17 cellular contexts compared by ENCODE assay signal in the genomic region with DNA sequence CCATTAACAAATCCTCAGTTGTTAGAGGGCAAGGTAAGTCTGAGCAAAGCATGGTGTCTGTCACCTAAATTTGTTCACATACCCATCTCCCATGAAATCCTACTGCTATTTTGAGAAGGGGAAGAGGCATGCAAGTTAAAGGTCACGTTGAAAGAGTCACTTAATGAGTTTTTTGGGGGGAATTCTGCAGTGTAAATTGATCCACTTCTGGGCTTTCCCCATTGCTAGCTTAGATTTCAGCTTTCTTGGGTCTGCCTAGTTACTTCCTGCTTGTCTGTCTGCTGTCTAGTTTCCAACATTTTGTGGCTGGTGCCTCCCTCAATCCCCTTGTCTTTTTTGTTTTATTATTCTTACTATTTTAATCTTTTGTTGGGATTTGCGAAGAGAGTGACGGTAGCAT. TPM values are rescaled to one million over a fixed set of nuclear protein-coding genes. Genes with fewer than 3 reads are reported as not detected.
DNase-seq lines count a peak whose midpoint lies in the region; ATAC-seq lines count a peak whose summit lies in the region.
"Had no signal": no experiment of that assay in that cellular context is flagged by ENCODE, and none has a peak within 500 bp of the region (broad histone marks: within the 10 kb centered on the region; RNA-seq: fewer than 3 reads in every experiment).

No MANE protein-coding gene starts in this region.

- peak overlapping the region; percentile 61 for H3K27ac ChIP-seq in SJCRH30
- H3K27ac ChIP-seq: brain microvascular endothelial cell, gastrocnemius medialis, neutrophil had no signal

- peak overlapping the region; percentile 32 for H3K27ac Mint-ChIP-seq in stimulated activated effector memory CD8-positive, alpha-beta T cell treated with anti-CD3 and anti-CD28 coated beads, Interleukin-12 subunit alpha, Interleukin-12 subunit beta, amount 100 ng/mL, for 72 hours
- H3K27ac Mint-ChIP-seq: activated CD4-positive, alpha-beta T cell treated with anti-CD3 and anti-CD28 coated beads, Interleukin-2, amount 10 ng/mL, durations not matched to agents 7 days and 5 days; activated naive CD8-positive, alpha-beta T cell; CD4-positive, alpha-beta memory T cell had no signal

- H3K36me3 Mint-ChIP-seq in stimulated activated effector memory CD8-positive, alpha-beta T cell treated with anti-CD3 and anti-CD28 coated beads, Interleukin-12 subunit alpha, Interleukin-12 subunit beta, amount 100 ng/mL, for 72 hours = peaks cover 52% of the 10 kb centered on the region

- no peaks in the 10 kb centered on the region for H3K9me3 Mint-ChIP-seq in stimulated activated effector memory CD8-positive, alpha-beta T cell treated with anti-CD3 and anti-CD28 coated beads, Interleukin-12 subunit alpha, Interleukin-12 subunit beta, amount 100 ng/mL, for 72 hours
- H3K9me3 Mint-ChIP-seq: activated CD4-positive, alpha-beta T cell treated with anti-CD3 and anti-CD28 coated beads, Interleukin-2, amount 10 ng/mL, durations not matched to agents 7 days and 5 days; CD4-positive, alpha-beta memory T cell had no signal

- no peaks in the 10 kb centered on the region for H3K9me3 ChIP-seq in SJCRH30 (replicated peaks)
- H3K9me3 ChIP-seq: gastrocnemius medialis, HAP-1, neutrophil had no signal

- peaks cover 16% of the 10 kb centered on the region; the same call in 1 of the 2 replicates for H3K36me3 ChIP-seq in SJCRH30
- H3K36me3 ChIP-seq: brain microvascular endothelial cell, HAP-1 had no signal

- peak; percentile 32 to 66 for DNase-seq in SJCRH30
- DNase-seq in stimulated activated effector memory CD8-positive, alpha-beta T cell treated with anti-CD3 and anti-CD28 coated beads, Interleukin-12 subunit alpha, Interleukin-12 subunit beta, amount 100 ng/mL, for 72 hours (ENCODE audit: low spot score in 2 of 2) = no peak
- DNase-seq in cerebellar cortex (ENCODE audit: low spot score) = no peak
- no peak for DNase-seq in COLO668 (lab: John Stamatoyannopoulos, UW; ENCODE audit: unreplicated experiment)
- DNase-seq: activated CD4-positive, alpha-beta T cell treated with anti-CD3 and anti-CD28 coated beads, Interleukin-2, amount 10 ng/mL, durations not matched to agents 7 days and 5 days; activated T-cell treated with anti-CD3 and anti-CD28 coated beads for 4 hours; brain microvascular endothelial cell; CD4-positive, alpha-beta memory T cell; gastrocnemius medialis; stimulated activated CD4-positive, alpha-beta T cell treated with anti-CD3 and anti-CD28 coated beads, Interleukin-15, amount 100 ng/mL, for 24 hours had no signal

- H3K4me3 Mint-ChIP-seq in stimulated activated effector memory CD8-positive, alpha-beta T cell treated with anti-CD3 and anti-CD28 coated beads, Interleukin-12 subunit alpha, Interleukin-12 subunit beta, amount 100 ng/mL, for 72 hours = no peak overlapping the region
- H3K4me3 Mint-ChIP-seq: activated CD4-positive, alpha-beta T cell treated with anti-CD3 and anti-CD28 coated beads, Interleukin-2, amount 10 ng/mL, durations not matched to agents 7 days and 5 days; activated naive CD8-positive, alpha-beta T cell; CD4-positive, alpha-beta memory T cell had no signal

- ATAC-seq in GM18520 (IDR thresholded peaks at IDR 0.05; ENCODE audit: unreplicated experiment) (peak; percentile 41), HG02610 (IDR thresholded peaks at IDR 0.05; ENCODE audit: unreplicated experiment) (peak; percentile 84), HG03139 (IDR thresholded peaks at IDR 0.05; ENCODE audit: unreplicated experiment) (no peak), GM21529 (IDR thresholded peaks at IDR 0.05; ENCODE audit: unreplicated experiment) (no peak)
- no peak for ATAC-seq in stimulated activated effector memory CD8-positive, alpha-beta T cell treated with anti-CD3 and anti-CD28 coated beads, Interleukin-12 subunit alpha, Interleukin-12 subunit beta, amount 100 ng/mL, for 72 hours
- ATAC-seq: gastrocnemius medialis had no signal

- H3K27me3 ChIP-seq in SJCRH30 = no peaks in the 10 kb centered on the region
- H3K27me3 ChIP-seq: brain microvascular endothelial cell, gastrocnemius medialis, neutrophil had no signal

- no peaks in the 10 kb centered on the region for H3K4me1 Mint-ChIP-seq in stimulated activated effector memory CD8-positive, alpha-beta T cell treated with anti-CD3 and anti-CD28 coated beads, Interleukin-12 subunit alpha, Interleukin-12 subunit beta, amount 100 ng/mL, for 72 hours
- H3K4me1 Mint-ChIP-seq: activated CD4-positive, alpha-beta T cell treated with anti-CD3 and anti-CD28 coated beads, Interleukin-2, amount 10 ng/mL, durations not matched to agents 7 days and 5 days had no signal

- peaks cover 26% of the 10 kb centered on the region for H3K4me1 ChIP-seq in SJCRH30
- H3K4me1 ChIP-seq: gastrocnemius medialis had no signal

- H3K4me3 ChIP-seq in SJCRH30 = no peak overlapping the region
- H3K4me3 ChIP-seq: gastrocnemius medialis, HAP-1 had no signal

RNA-seq across cellular contexts. Expression of gene CEP135, which starts 32.0 kb away (rescaled TPM):
- 16.9 and 24.3 TPM in 2 replicates for total RNA-seq in SJCRH30 (2014; rRNA removed; shearing (Covaris generic))

Comparison
In these comparisons a context has a peak if more than half of its experiments do, and no peak if none do; other contexts are left out.
1. ATAC-seq: peak in GM18520 (single experiment) and HG02610 (single experiment); none in stimulated activated effector memory CD8-positive, alpha-beta T cell treated with anti-CD3 and anti-CD28 coated beads, Interleukin-12 subunit alpha, Interleukin-12 subunit beta, amount 100 ng/mL, for 72 hours (single experiment), HG03139 (single experiment) and GM21529 (single experiment).
2. DNase-seq: peak in SJCRH30 (2 of 2); none in stimulated activated effector memory CD8-positive, alpha-beta T cell treated with anti-CD3 and anti-CD28 coated beads, Interleukin-12 subunit alpha, Interleukin-12 subunit beta, amount 100 ng/mL, for 72 hours (0 of 2), cerebellar cortex (single experiment) and COLO668 (single experiment).